28 cellular contexts compared by ENCODE assay signal in the genomic region with DNA sequence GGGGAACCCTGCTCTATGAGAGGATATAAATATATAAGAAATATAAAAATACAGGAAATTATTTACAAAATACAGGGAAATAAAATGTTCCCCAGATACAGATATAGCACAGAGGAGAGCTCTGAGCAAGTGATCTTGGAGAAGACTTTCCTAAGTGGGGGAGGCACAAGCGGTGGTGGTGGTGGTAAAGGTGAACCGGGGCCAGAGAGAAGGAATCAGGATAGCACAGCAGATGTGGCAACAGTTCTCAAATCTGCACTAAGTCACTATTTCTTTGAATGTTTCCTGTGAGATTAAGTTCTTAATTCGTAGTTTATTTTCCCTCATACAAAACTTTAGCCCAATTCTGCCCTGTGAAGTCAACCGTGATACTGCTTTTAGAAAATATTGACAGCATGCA.
"Had no signal": no experiment of that assay in that cellular context is flagged by ENCODE, and none has a peak within 500 bp of the region (broad histone marks: within the 10 kb centered on the region; RNA-seq: fewer than 3 reads in every experiment).

No MANE protein-coding gene starts in this region.

- H3K27me3 ChIP-seq: ascending aorta, breast epithelium, cardiac muscle cell, colonic mucosa, esophagus muscularis mucosa, gastroesophageal sphincter, heart right ventricle had no signal

- H3K27ac ChIP-seq: ascending aorta, breast epithelium, cardiac muscle cell, colonic mucosa, epithelial cell of prostate, esophagus muscularis mucosa, gastroesophageal sphincter, heart right ventricle had no signal

- H3K9me3 ChIP-seq: ascending aorta, breast epithelium, colonic mucosa, esophagus muscularis mucosa, gastroesophageal sphincter had no signal

- H3K4me1 ChIP-seq: ascending aorta, breast epithelium, colonic mucosa, gastroesophageal sphincter had no signal

- ATAC-seq: activated naive CD4-positive, alpha-beta T cell treated with anti-CD3 and anti-CD28 coated beads, Interleukin-2, amount 50 U/mL, for 72 hours; activated T-cell treated with anti-CD3 and anti-CD28 coated beads, Interleukin-2, amount 50 U/mL, for 72 hours; gastroesophageal sphincter; heart right ventricle; WTC11 had no signal

- H3K36me3 ChIP-seq: ascending aorta, breast epithelium, cardiac muscle cell, colonic mucosa, esophagus muscularis mucosa, gastroesophageal sphincter, heart right ventricle had no signal

- DNase-seq: activated CD4-positive, alpha-beta memory T cell treated with anti-CD3 and anti-CD28 coated beads, Interleukin-2, amount 10 ng/mL, durations not matched to agents 7 days and 5 days; activated CD4-positive, alpha-beta T cell treated with anti-CD3 and anti-CD28 coated beads for 1 hour; activated CD4-positive, alpha-beta T cell treated with anti-CD3 and anti-CD28 coated beads for 4 hours; activated CD4-positive, alpha-beta T cell treated with anti-CD3 and anti-CD28 coated beads, Interleukin-2, amount 10 ng/mL, durations not matched to agents 7 days and 5 days; activated CD4-positive, alpha-beta T cell treated with anti-CD3 and anti-CD28 coated beads, Interleukin-2, amount 50 U/mL, for 4 hours; activated CD8-positive, alpha-beta memory T cell treated with anti-CD3 and anti-CD28 coated beads, Interleukin-2, amount 50 U/mL, for 48 hours; activated gamma-delta T cell; activated naive CD4-positive, alpha-beta T cell; activated naive CD4-positive, alpha-beta T cell treated with anti-CD3 and anti-CD28 coated beads, Interleukin-2, amount 10 ng/mL, durations not matched to agents 7 days and 5 days; activated naive CD8-positive, alpha-beta T cell treated with anti-CD3 and anti-CD28 coated beads, Interleukin-2, amount 10 ng/mL, durations not matched to agents 7 days and 5 days; activated T-cell treated with anti-CD3 and anti-CD28 coated beads for 4 hours; activated T-cell treated with anti-CD3 and anti-CD28 coated beads, Interleukin-2, amount 50 U/mL, for 24 hours; activated T-cell treated with anti-CD3 and anti-CD28 coated beads, Interleukin-2, amount 50 U/mL, for 72 hours; central memory CD4-positive, alpha-beta T cell; cerebellar nuclear complex; colonic mucosa; effector CD8-positive, alpha-beta T cell; foreskin melanocyte; heart right ventricle; T-helper 2 cell had no signal

- H3K4me3 ChIP-seq: ascending aorta, breast epithelium, cardiac muscle cell, colonic mucosa, esophagus muscularis mucosa, gastroesophageal sphincter, heart right ventricle had no signal
